Comparison of ENCODE assay signal across 38 cellular contexts in genomic region chr10:133366751-133367150, GRCh38. TPM values are rescaled to one million over a fixed set of nuclear protein-coding genes. Genes with fewer than 3 reads are reported as not detected.
"Had no signal": no experiment of that assay in that cellular context is flagged by ENCODE, and none has a peak within 500 bp of the region (broad histone marks: within the 10 kb centered on the region; RNA-seq: fewer than 3 reads in every experiment).

No MANE protein-coding gene starts in this region.

- H3K27ac ChIP-seq: adrenal gland, body of pancreas, brain microvascular endothelial cell, breast epithelium had no signal

- H3K36me3 ChIP-seq: breast epithelium had no signal

- H3K9me3 ChIP-seq: adrenal gland, body of pancreas, breast epithelium had no signal

- H3K27me3 ChIP-seq: adrenal gland, body of pancreas, brain microvascular endothelial cell, breast epithelium had no signal

- DNase-seq: activated B cell treated with CpG ODN at 0.5 μM for 24 hours; activated CD4-positive, alpha-beta memory T cell treated with anti-CD3 and anti-CD28 coated beads for 36 hours; activated CD4-positive, alpha-beta T cell treated with anti-CD3 and anti-CD28 coated beads for 4 hours; activated CD4-positive, alpha-beta T cell treated with anti-CD3 and anti-CD28 coated beads, Interleukin-2, amount 10 ng/mL, durations not matched to agents 24 days and 14 days; activated CD4-positive, alpha-beta T cell treated with anti-CD3 and anti-CD28 coated beads, Interleukin-2, amount 50 U/mL, for 1 hour; activated CD4-positive, alpha-beta T cell treated with anti-CD3 and anti-CD28 coated beads, Interleukin-2, amount 50 U/mL, for 4 hours; activated CD4-positive, CD25-positive, alpha-beta regulatory T cell treated with anti-CD3 and anti-CD28 coated beads, Interleukin-2, amount 50 U/mL, for 72 hours; activated CD8-positive, alpha-beta memory T cell treated with anti-CD3 and anti-CD28 coated beads, Interleukin-2, amount 50 U/mL, for 4 hours; activated CD8-positive, alpha-beta T cell treated with anti-CD3 and anti-CD28 coated beads for 36 hours; activated effector memory CD4-positive, alpha-beta T cell treated with anti-CD3 and anti-CD28 coated beads, Interleukin-2, amount 50 U/mL, for 16 hours; activated gamma-delta T cell treated with Interleukin-2 at 50 U/mL for 16 hours; activated naive CD4-positive, alpha-beta T cell; activated naive CD4-positive, alpha-beta T cell treated with anti-CD3 and anti-CD28 coated beads for 36 hours; activated naive CD4-positive, alpha-beta T cell treated with anti-CD3 and anti-CD28 coated beads, Interleukin-2, amount 50 U/mL, for 16 hours; activated naive CD8-positive, alpha-beta T cell treated with anti-CD3 and anti-CD28 coated beads for 36 hours; activated T-cell treated with anti-CD3 and anti-CD28 coated beads for 4 hours; activated T-cell treated with anti-CD3 and anti-CD28 coated beads, Interleukin-2, amount 50 U/mL, for 1 hour; activated T-cell treated with anti-CD3 and anti-CD28 coated beads, Interleukin-2, amount 50 U/mL, for 4 hours; activated T-cell treated with anti-CD3 and anti-CD28 coated beads, Interleukin-2, amount 50 U/mL, for 72 hours; adrenal gland; amniotic stem cell; aorta; body of pancreas; brain microvascular endothelial cell; central memory CD4-positive, alpha-beta T cell; T-helper 1 cell; T-helper 2 cell; T-helper 9 cell had no signal

- H3K27ac Mint-ChIP-seq: activated B cell treated with CpG ODN at 0.5 μM for 24 hours; activated CD4-positive, alpha-beta memory T cell treated with anti-CD3 and anti-CD28 coated beads for 36 hours; activated CD4-positive, alpha-beta T cell treated with anti-CD3 and anti-CD28 coated beads, Interleukin-2, amount 10 ng/mL, durations not matched to agents 24 days and 14 days; activated CD8-positive, alpha-beta T cell treated with anti-CD3 and anti-CD28 coated beads for 36 hours; activated naive CD4-positive, alpha-beta T cell treated with anti-CD3 and anti-CD28 coated beads for 36 hours; activated naive CD4-positive, alpha-beta T cell treated with anti-CD3 and anti-CD28 coated beads, Interleukin-2, amount 50 U/mL, for 72 hours; activated naive CD8-positive, alpha-beta T cell treated with anti-CD3 and anti-CD28 coated beads for 36 hours; activated T-cell treated with anti-CD3 and anti-CD28 coated beads, Interleukin-2, amount 50 U/mL, for 72 hours; activated T-helper 1 cell treated with anti-CD3 and anti-CD28 coated beads, Interleukin-12 subunit alpha, Interleukin-12 subunit beta, Interleukin-2, Interleukin-4 antibody, amounts not matched to agents 30 ng/mL and 10 ng/mL and 1 ng/mL, durations not matched to agents 14 hours and 24 hours and 36 hours; activated T-helper 17 cell treated with anti-CD3 and anti-CD28 coated beads, Interleukin-2, amount 50 U/mL, for 72 hours; T-helper 1 cell treated with Interleukin-12 subunit alpha and Interleukin-12 subunit beta and Interleukin-4 antibody, amounts not matched to agents 30 μg/mL and 1 μg/mL, for 36 hours; T-helper 2 cell treated with Interferon-gamma antibody and Interleukin-4, amounts not matched to agents 5 μg/mL and 100 μg/mL, for 36 hours had no signal

- H3K4me3 ChIP-seq: adrenal gland, body of pancreas, breast epithelium had no signal

- H3K9me3 Mint-ChIP-seq: activated B cell treated with CpG ODN at 0.5 μM for 24 hours; activated CD4-positive, alpha-beta memory T cell treated with anti-CD3 and anti-CD28 coated beads for 36 hours; activated CD4-positive, alpha-beta T cell treated with anti-CD3 and anti-CD28 coated beads, Interleukin-2, amount 10 ng/mL, durations not matched to agents 24 days and 14 days; activated CD8-positive, alpha-beta T cell treated with anti-CD3 and anti-CD28 coated beads for 36 hours; activated naive CD4-positive, alpha-beta T cell treated with anti-CD3 and anti-CD28 coated beads for 36 hours; activated naive CD4-positive, alpha-beta T cell treated with anti-CD3 and anti-CD28 coated beads, Interleukin-2, amount 50 U/mL, for 72 hours; activated naive CD8-positive, alpha-beta T cell treated with anti-CD3 and anti-CD28 coated beads for 36 hours; activated T-cell treated with anti-CD3 and anti-CD28 coated beads, Interleukin-2, amount 50 U/mL, for 4 hours; activated T-cell treated with anti-CD3 and anti-CD28 coated beads, Interleukin-2, amount 50 U/mL, for 72 hours; activated T-helper 1 cell treated with anti-CD3 and anti-CD28 coated beads, Interleukin-12 subunit alpha, Interleukin-12 subunit beta, Interleukin-2, Interleukin-4 antibody, amounts not matched to agents 30 ng/mL and 10 ng/mL and 1 ng/mL, durations not matched to agents 14 hours and 24 hours and 36 hours; activated T-helper 17 cell treated with anti-CD3 and anti-CD28 coated beads, Interleukin-2, amount 50 U/mL, for 72 hours; T-helper 1 cell treated with Interleukin-12 subunit alpha and Interleukin-12 subunit beta and Interleukin-4 antibody, amounts not matched to agents 30 μg/mL and 1 μg/mL, for 36 hours; T-helper 2 cell treated with Interferon-gamma antibody and Interleukin-4, amounts not matched to agents 5 μg/mL and 100 μg/mL, for 36 hours had no signal

- H3K4me3 Mint-ChIP-seq: activated B cell treated with CpG ODN at 0.5 μM for 24 hours; activated CD4-positive, alpha-beta memory T cell treated with anti-CD3 and anti-CD28 coated beads for 36 hours; activated CD4-positive, alpha-beta T cell treated with anti-CD3 and anti-CD28 coated beads, Interleukin-2, amount 10 ng/mL, durations not matched to agents 24 days and 14 days; activated CD8-positive, alpha-beta T cell treated with anti-CD3 and anti-CD28 coated beads for 36 hours; activated naive CD4-positive, alpha-beta T cell treated with anti-CD3 and anti-CD28 coated beads for 36 hours; activated naive CD8-positive, alpha-beta T cell treated with anti-CD3 and anti-CD28 coated beads for 36 hours; activated T-cell treated with anti-CD3 and anti-CD28 coated beads, Interleukin-2, amount 50 U/mL, for 4 hours; activated T-cell treated with anti-CD3 and anti-CD28 coated beads, Interleukin-2, amount 50 U/mL, for 72 hours; activated T-helper 1 cell treated with anti-CD3 and anti-CD28 coated beads, Interleukin-12 subunit alpha, Interleukin-12 subunit beta, Interleukin-2, Interleukin-4 antibody, amounts not matched to agents 30 ng/mL and 10 ng/mL and 1 ng/mL, durations not matched to agents 14 hours and 24 hours and 36 hours; activated T-helper 17 cell treated with anti-CD3 and anti-CD28 coated beads, Interleukin-2, amount 50 U/mL, for 72 hours; T-helper 1 cell treated with Interleukin-12 subunit alpha and Interleukin-12 subunit beta and Interleukin-4 antibody, amounts not matched to agents 30 μg/mL and 1 μg/mL, for 36 hours; T-helper 2 cell treated with Interferon-gamma antibody and Interleukin-4, amounts not matched to agents 5 μg/mL and 100 μg/mL, for 36 hours had no signal

- FAIRE-seq: astrocyte, TTC549 had no signal

- ATAC-seq: activated CD8-positive, alpha-beta T cell treated with anti-CD3 and anti-CD28 coated beads for 36 hours; activated naive CD4-positive, alpha-beta T cell treated with anti-CD3 and anti-CD28 coated beads, Interleukin-2, amount 50 U/mL, for 72 hours; activated T-cell treated with anti-CD3 and anti-CD28 coated beads, Interleukin-2, amount 50 U/mL, for 4 hours; activated T-cell treated with anti-CD3 and anti-CD28 coated beads, Interleukin-2, amount 50 U/mL, for 72 hours; activated T-helper 17 cell treated with anti-CD3 and anti-CD28 coated beads, Interleukin-2, amount 50 U/mL, for 72 hours; body of pancreas had no signal

- H3K4me1 ChIP-seq: adrenal gland, breast epithelium had no signal

- H3K27me3 Mint-ChIP-seq: activated B cell treated with CpG ODN at 0.5 μM for 24 hours; activated CD4-positive, alpha-beta memory T cell treated with anti-CD3 and anti-CD28 coated beads for 36 hours; activated CD4-positive, alpha-beta T cell treated with anti-CD3 and anti-CD28 coated beads, Interleukin-2, amount 10 ng/mL, durations not matched to agents 24 days and 14 days; activated CD8-positive, alpha-beta T cell treated with anti-CD3 and anti-CD28 coated beads for 36 hours; activated naive CD8-positive, alpha-beta T cell treated with anti-CD3 and anti-CD28 coated beads for 36 hours; activated T-helper 17 cell treated with anti-CD3 and anti-CD28 coated beads, Interleukin-2, amount 50 U/mL, for 72 hours had no signal

RNA-seq across cellular contexts. Expression of gene PRAP1, which starts 19.6 kb away (rescaled TPM):
- total RNA-seq: activated B cell treated with CpG ODN at 0.5 μM for 24 hours; activated CD4-positive, alpha-beta memory T cell treated with anti-CD3 and anti-CD28 coated beads for 36 hours; activated CD4-positive, alpha-beta T cell treated with anti-CD3 and anti-CD28 coated beads, Interleukin-2, amount 10 ng/mL, durations not matched to agents 24 days and 14 days; activated CD8-positive, alpha-beta memory T cell treated with anti-CD3 and anti-CD28 coated beads for 36 hours; activated CD8-positive, alpha-beta T cell treated with anti-CD3 and anti-CD28 coated beads for 36 hours; activated naive CD4-positive, alpha-beta T cell treated with anti-CD3 and anti-CD28 coated beads for 36 hours; activated naive CD4-positive, alpha-beta T cell treated with anti-CD3 and anti-CD28 coated beads, Interleukin-2, amount 50 U/mL, for 72 hours; activated naive CD8-positive, alpha-beta T cell treated with anti-CD3 and anti-CD28 coated beads for 36 hours; activated T-cell treated with anti-CD3 and anti-CD28 coated beads, Interleukin-2, amount 50 U/mL, for 4 hours; activated T-cell treated with anti-CD3 and anti-CD28 coated beads, Interleukin-2, amount 50 U/mL, for 72 hours; activated T-helper 1 cell treated with anti-CD3 and anti-CD28 coated beads, Interleukin-12 subunit alpha, Interleukin-12 subunit beta, Interleukin-2, Interleukin-4 antibody, amounts not matched to agents 30 ng/mL and 10 ng/mL and 1 ng/mL, durations not matched to agents 14 hours and 24 hours and 36 hours; activated T-helper 17 cell treated with anti-CD3 and anti-CD28 coated beads, Interleukin-2, amount 50 U/mL, for 72 hours; aorta; astrocyte; breast epithelium; cardiac septum had no signal
